15 cellular contexts compared by ENCODE assay signal in the genomic region with DNA sequence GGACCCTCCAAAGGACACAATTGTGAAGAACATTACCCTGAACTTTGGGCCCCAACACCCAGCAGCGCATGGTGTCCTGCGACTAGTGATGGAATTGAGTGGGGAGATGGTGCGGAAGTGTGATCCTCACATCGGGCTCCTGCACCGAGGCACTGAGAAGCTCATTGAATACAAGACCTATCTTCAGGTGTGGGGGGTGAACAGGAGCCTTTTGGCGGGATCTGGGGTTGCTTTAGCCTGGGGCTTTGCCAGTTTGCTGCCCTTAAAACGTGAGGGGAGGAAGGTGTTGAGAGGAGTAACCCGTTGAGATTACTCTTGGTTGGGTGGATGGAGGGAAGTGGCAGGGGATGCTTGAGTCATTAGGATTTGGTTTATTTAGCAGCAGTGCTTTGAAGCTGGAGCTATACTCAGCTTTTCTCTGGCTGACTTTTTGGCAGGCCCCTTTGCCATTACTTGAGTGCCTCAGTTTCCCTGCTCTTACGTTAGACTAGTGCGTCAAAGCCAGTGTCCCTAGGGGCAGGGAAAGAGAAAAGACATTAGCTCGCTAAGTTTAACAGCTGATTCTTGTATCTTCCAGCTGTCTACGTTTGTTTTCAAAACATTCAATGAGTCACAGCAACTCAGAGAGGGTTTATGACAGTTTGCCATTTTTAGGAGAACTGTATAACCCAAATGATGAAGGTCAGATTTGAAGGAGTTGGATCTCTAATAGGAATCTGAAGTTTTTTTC. TPM values are rescaled to one million over a fixed set of nuclear protein-coding genes. Genes with fewer than 3 reads are reported as not detected.
DNase-seq lines count a peak whose midpoint lies in the region; ATAC-seq and TF ChIP-seq lines count a peak whose summit lies in the region.
"Had no signal": no experiment of that assay in that cellular context is flagged by ENCODE, and none has a peak within 500 bp of the region (broad histone marks: within the 10 kb centered on the region; RNA-seq: fewer than 3 reads in every experiment).

No MANE protein-coding gene starts in this region.

- TF ChIP-seq RAD21 in IMR-90 (IDR thresholded peaks at IDR 0.05; ENCODE audit: low read length) = no peak

- no TSS peak for BruUV-seq in IMR-90 (replicated peaks; lab: Mats Ljungman, UMichigan)

- no peak overlapping the region for H3K4ac ChIP-seq in IMR-90 (ENCODE audit: low read depth, low read length)

- H3K9me3 Mint-ChIP-seq in CD14-positive monocyte (peaks cover 0 to 2% (median 0%) of the 10 kb centered on the region in 7 donors), neural progenitor cell (no peaks in the 10 kb centered on the region)
- H3K9me3 Mint-ChIP-seq: stimulated activated effector memory CD8-positive, alpha-beta T cell treated with anti-CD3 and anti-CD28 coated beads, Interleukin-12 subunit alpha, Interleukin-12 subunit beta, amount 100 ng/mL, for 72 hours had no signal

- H3K9ac ChIP-seq in IMR-90 (ENCODE audit: low read depth, low read length) = no peak overlapping the region
- H3K9ac ChIP-seq in neural progenitor cell = no peak overlapping the region

- intact Hi-C loops in IMR-90 (cut with micrococcal nuclease) (no loop called here), ascending aorta (cut with DNase I) (loop anchor here (10.0 kb wide), 2 partner anchors 162 to 538 kb away; partner anchors contain the start of genes DUSP12 and USF1), left ventricle myocardium inferior (cut with micrococcal nuclease) (no loop called here), sigmoid colon (cut with DNase I) (loop anchor here (5.0 kb wide), 1 partner anchor 86 kb away; no protein-coding TSS in a partner anchor), CD14-positive monocyte (cut with micrococcal nuclease) (loop anchor here in 1 of 2 donors (5.0 kb wide), 1 partner anchor 171 kb away; no protein-coding TSS in a partner anchor)

- H3K4me1 ChIP-seq in IMR-90 (ENCODE audit: control insufficient read depth, insufficient read depth, low read length) (peaks cover 12% of the 10 kb centered on the region), ascending aorta (peaks cover 5 to 11% of the 10 kb centered on the region in 2 donors), left ventricle myocardium inferior (peaks cover 88% of the 10 kb centered on the region), sigmoid colon (peaks cover 0 to 61% (median 40%) of the 10 kb centered on the region in 4 donors), neural progenitor cell (peaks cover 11% of the 10 kb centered on the region)

- H3K9me1 ChIP-seq in IMR-90 (ENCODE audit: insufficient read depth, low read length) = peaks cover 11% of the 10 kb centered on the region

- POLR2A ChIA-PET in IMR-90 (lab: Charles Lee; ENCODE audit: unreplicated experiment) = no interaction called here

- peak overlapping the region in 1 of 2 experiments; percentile 2; a peak in 1 of 4 replicates for H4K8ac ChIP-seq in IMR-90 (ENCODE audit: low read depth in 2 of 2, low read length in 2 of 2)

- H3K27me3 ChIP-seq in IMR-90 (ENCODE audit: control insufficient read depth, insufficient read depth, low read length) (no peaks in the 10 kb centered on the region), ascending aorta (no peaks in the 10 kb centered on the region), left ventricle myocardium inferior (ENCODE audit: low read depth) (no peaks in the 10 kb centered on the region), sigmoid colon (no peaks in the 10 kb centered on the region), neural progenitor cell (no peaks in the 10 kb centered on the region)

- H3K27ac ChIP-seq in IMR-90 (ENCODE audit: insufficient read depth, low read length) (peak overlapping the region; percentile 68; the same call in 1 of the 2 replicates), ascending aorta (peak overlapping the region; percentile 55 to 68), left ventricle myocardium inferior (replicated peaks) (peak overlapping the region; percentile 90), sigmoid colon (peak overlapping the region; percentile 67 to 96 (median 76)), neural progenitor cell (no peak overlapping the region)

- peaks cover 29% of the 10 kb centered on the region for H3K79me2 ChIP-seq in neural progenitor cell (ENCODE audit: low read depth)

- peaks cover 28 to 54% of the 10 kb centered on the region in 2 experiments for H3K79me1 ChIP-seq in IMR-90 (ENCODE audit: low read depth in 1 of 2, low read length in 2 of 2)

- peaks cover 12% of the 10 kb centered on the region for H4K20me1 ChIP-seq in IMR-90 (ENCODE audit: insufficient read depth, low read length)
- peaks cover 5% of the 10 kb centered on the region for H4K20me1 ChIP-seq in neural progenitor cell (ENCODE audit: low read depth)

- H2AFZ ChIP-seq in IMR-90 (replicated peaks; ENCODE audit: low read length, poor library complexity) (no peak overlapping the region), neural progenitor cell (replicated peaks) (no peak overlapping the region)

- DNase-seq in IMR-90 (peak; percentile 71), ascending aorta (ENCODE audit: low spot score in 2 of 2) (no peak), left ventricle myocardium inferior (no peak), sigmoid colon (no peak), CD14-positive monocyte (ENCODE audit: low spot score) (no peak), neural progenitor cell (ENCODE audit: low spot score) (no peak)
- DNase-seq: NCI-H2107; stimulated activated CD4-positive, alpha-beta T cell treated with anti-CD3 and anti-CD28 coated beads, Interleukin-2, amount 100 ng/mL, for 24 hours had no signal

- no peak overlapping the region for H2AK9ac ChIP-seq in IMR-90 (replicated peaks; ENCODE audit: low read depth, low read length, poor library complexity)

- ATAC-seq in IMR-90 (ENCODE audit: low read depth) (peak; percentile 18), GM18909 (IDR thresholded peaks at IDR 0.05; ENCODE audit: poor library complexity, unreplicated experiment) (no peak), GM18858 (IDR thresholded peaks at IDR 0.05; ENCODE audit: unreplicated experiment) (no peak)
- ATAC-seq: stimulated activated effector memory CD8-positive, alpha-beta T cell treated with anti-CD3 and anti-CD28 coated beads, Interleukin-12 subunit alpha, Interleukin-12 subunit beta, amount 100 ng/mL, for 72 hours had no signal

- H3K36me3 ChIP-seq in IMR-90 (ENCODE audit: control insufficient read depth, insufficient read depth, low read length) = peaks cover 29% of the 10 kb centered on the region
- H3K36me3 ChIP-seq in ascending aorta = peaks cover 43 to 60% of the 10 kb centered on the region in 2 donors
- peaks cover 80% of the 10 kb centered on the region for H3K36me3 ChIP-seq in left ventricle myocardium inferior
- peaks cover 9 to 81% (median 38%) of the 10 kb centered on the region in 4 donors for H3K36me3 ChIP-seq in sigmoid colon
- peaks cover 21% of the 10 kb centered on the region for H3K36me3 ChIP-seq in neural progenitor cell

- H2BK20ac ChIP-seq in IMR-90 (ENCODE audit: low read depth, low read length) = no peak overlapping the region

- H3K4me2 ChIP-seq in IMR-90 (ENCODE audit: low read depth, low read length) = peak overlapping the region; percentile 62
- no peak overlapping the region for H3K4me2 ChIP-seq in neural progenitor cell

- H3K27me3 Mint-ChIP-seq in CD14-positive monocyte (ENCODE audit: low read depth in 3 of 3) (no peaks in the 10 kb centered on the region), neural progenitor cell (ENCODE audit: insufficient read depth, low read depth) (peaks cover 6% of the 10 kb centered on the region)

- TF ChIP-seq EP300 in sigmoid colon (IDR thresholded peaks at IDR 0.05) = no peak

- TF ChIP-seq CTCF in IMR-90 (conservative IDR thresholded peaks at IDR 0.05; ENCODE audit: low read depth, low read length) = no peak
- TF ChIP-seq CTCF in ascending aorta (IDR thresholded peaks at IDR 0.05) = no peak
- TF ChIP-seq CTCF in left ventricle myocardium inferior (IDR thresholded peaks at IDR 0.05; ENCODE audit: borderline replicate concordance) = no peak
- no peak for TF ChIP-seq CTCF in sigmoid colon (IDR thresholded peaks at IDR 0.05)
- no peak for TF ChIP-seq CTCF in CD14-positive monocyte (IDR thresholded peaks at IDR 0.05)
- no peak for TF ChIP-seq CTCF in neural progenitor cell (IDR thresholded peaks at IDR 0.05)

- no peak overlapping the region for H4K91ac ChIP-seq in IMR-90 (ENCODE audit: insufficient read depth, low read depth, low read length)

- H3K4me1 Mint-ChIP-seq in CD14-positive monocyte = peaks cover 36% of the 10 kb centered on the region
- peaks cover 25% of the 10 kb centered on the region for H3K4me1 Mint-ChIP-seq in neural progenitor cell

- CTCF ChIA-PET in IMR-90 (lab: Yijun Ruan, JAX) = interaction anchor here (0.7 to 1.1 kb wide), 3 partner anchors 11 to 175 kb away, joined by 3 to 4 read pairs (median 3); no protein-coding TSS in a partner anchor

- no peak overlapping the region for H3K23ac ChIP-seq in IMR-90 (ENCODE audit: low read depth, low read length)

- H3K27ac Mint-ChIP-seq in CD14-positive monocyte = peak overlapping the region in 1 of 7 donors; percentile 47
- no peak overlapping the region for H3K27ac Mint-ChIP-seq in neural progenitor cell
- H3K27ac Mint-ChIP-seq: stimulated activated effector memory CD8-positive, alpha-beta T cell treated with anti-CD3 and anti-CD28 coated beads, Interleukin-12 subunit alpha, Interleukin-12 subunit beta, amount 100 ng/mL, for 72 hours had no signal

- in situ Hi-C loops in IMR-90 (cut with MboI; ENCODE audit: low sequenced_read_pairs) = no loop called here

- no peak overlapping the region for H3K14ac ChIP-seq in IMR-90 (replicated peaks; ENCODE audit: low read depth, low read length)

- H2AK5ac ChIP-seq in IMR-90 (ENCODE audit: low read depth, low read length) = no peak overlapping the region; the same call in 1 of the 2 replicates

- H3K4me3 ChIP-seq in IMR-90 (ENCODE audit: insufficient read depth, low read depth, low read length) = no peak overlapping the region
- no peak overlapping the region for H3K4me3 ChIP-seq in ascending aorta
- H3K4me3 ChIP-seq in left ventricle myocardium inferior = peak overlapping the region; percentile 42
- no peak overlapping the region for H3K4me3 ChIP-seq in sigmoid colon
- no peak overlapping the region for H3K4me3 ChIP-seq in neural progenitor cell

- H2BK15ac ChIP-seq in IMR-90 (ENCODE audit: low read depth, low read length) = no peak overlapping the region

- H4K5ac ChIP-seq in IMR-90 (ENCODE audit: low read depth, low read length) = no peak overlapping the region

- H3K4me3 Mint-ChIP-seq in CD14-positive monocyte (no peak overlapping the region), neural progenitor cell (no peak overlapping the region)
- H3K4me3 Mint-ChIP-seq: stimulated activated effector memory CD8-positive, alpha-beta T cell treated with anti-CD3 and anti-CD28 coated beads, Interleukin-12 subunit alpha, Interleukin-12 subunit beta, amount 100 ng/mL, for 72 hours had no signal

- H3K36me3 Mint-ChIP-seq in CD14-positive monocyte (peaks cover 58 to 78% of the 10 kb centered on the region in 2 donors), neural progenitor cell (peaks cover 24% of the 10 kb centered on the region)

- H3K9me3 ChIP-seq in IMR-90 (ENCODE audit: control insufficient read depth, insufficient read depth, low read length) = no peaks in the 10 kb centered on the region
- no peaks in the 10 kb centered on the region for H3K9me3 ChIP-seq in ascending aorta
- H3K9me3 ChIP-seq in left ventricle myocardium inferior (replicated peaks) = no peaks in the 10 kb centered on the region
- H3K9me3 ChIP-seq in sigmoid colon = no peaks in the 10 kb centered on the region
- no peaks in the 10 kb centered on the region for H3K9me3 ChIP-seq in neural progenitor cell (ENCODE audit: low read depth)

- no peak overlapping the region for H2BK120ac ChIP-seq in IMR-90 (ENCODE audit: low read depth, low read length)

- WGBS in IMR-90 (ENCODE audit: extremely low coverage in 2 of 2, insufficient read length in 1 of 2), 2 experiments = 95% methylated on average over 4 of the region's 12 CpGs; no CpG with 5 or more reads in 1 of the 2 experiments
- WGBS in sigmoid colon, 2 donors = 80 to 87% methylated on average over 12 of the region's 12 CpGs

- H2BK5ac ChIP-seq in IMR-90 (ENCODE audit: low read depth, low read length, poor library complexity, severe bottlenecking) = peak overlapping the region; percentile 10

- H3F3A ChIP-seq in neural progenitor cell (ENCODE audit: low read depth) = peaks cover 21% of the 10 kb centered on the region

- no peak overlapping the region for H3K56ac ChIP-seq in IMR-90 (ENCODE audit: extremely low read depth, insufficient read depth, low read length)

- peak overlapping the region; percentile 22; the same call in 1 of the 2 replicates for H3K18ac ChIP-seq in IMR-90 (ENCODE audit: low read depth, low read length)

- dilution Hi-C loops in IMR-90 (cut with HindIII; ENCODE audit: low sequenced_read_pairs, unreplicated experiment) = no loop called here

- TF ChIP-seq POLR2A in IMR-90 (IDR thresholded peaks at IDR 0.05; ENCODE audit: low read depth, low read length) (no peak), sigmoid colon (IDR thresholded peaks at IDR 0.05) (no peak)

RNA-seq across cellular contexts. Expression of gene NDUFS2, which starts 4.4 kb away (rescaled TPM):
- total RNA-seq in IMR-90 (2012; rRNA removed) = 85.5 and 122 TPM in 2 replicates
- polyA plus RNA-seq in IMR-90 (2012; rRNA removed) = 101 and 103 TPM in 2 replicates
- polyA plus RNA-seq in IMR-90 (2012; cell fraction: cytosol; rRNA removed) = 83.0 and 100.0 TPM in 2 replicates
- 67.4 and 101 TPM in 2 replicates for polyA plus RNA-seq in IMR-90 (2012; cell fraction: nucleus; rRNA removed; ENCODE audit: low replicate concordance)
- total RNA-seq in ascending aorta = 107 TPM
- 302 TPM for total RNA-seq in left ventricle myocardium inferior
- 100 to 1,000 TPM in 1 of 4 donors, 10 to 100 TPM in 3; 79.6 to 113 (median 92.6) TPM for total RNA-seq in sigmoid colon
- polyA plus RNA-seq in sigmoid colon = 100 to 1,000 TPM; 113 to 194 (median 123) TPM
- polyA plus RNA-seq in CD14-positive monocyte = 100 to 1,000 TPM; 101 to 119 TPM
- total RNA-seq in neural progenitor cell (ENCODE audit: low replicate concordance) = 105 and 107 TPM in 2 replicates

RNA-seq across cellular contexts. Expression of gene ADAMTS4, which starts 7.7 kb away (rescaled TPM):
- total RNA-seq in IMR-90 (2012; rRNA removed) (0.28 and 0.72 TPM in 2 replicates), ascending aorta (109 TPM), left ventricle myocardium inferior (14.1 TPM), sigmoid colon (10 to 100 TPM in 2 of 4 donors, 1 to 10 TPM in 2; 6.4 to 78.2 (median 10.8) TPM), neural progenitor cell (ENCODE audit: low replicate concordance) (1.3 and 5.4 TPM in 2 replicates)
- polyA plus RNA-seq in IMR-90 (2012; rRNA removed) (0.39 and 0.40 TPM in 2 replicates), sigmoid colon (1 to 10 TPM in 1 of 3 donors, under 1 TPM in 2; 0.23 to 4.5 (median 0.60) TPM), CD14-positive monocyte (under 1 TPM in 1 of 2 donors, not detected in 1; 0.01 TPM)
- polyA plus RNA-seq in IMR-90 (2012; cell fraction: cytosol; rRNA removed) = 0.25 and 0.40 TPM in 2 replicates
- polyA plus RNA-seq in IMR-90 (2012; cell fraction: nucleus; rRNA removed; ENCODE audit: low replicate concordance) = 1.4 and 1.6 TPM in 2 replicates

RNA-seq across cellular contexts. Expression of gene FCER1G, which starts 8.5 kb away (rescaled TPM):
- total RNA-seq in IMR-90 (2012; rRNA removed) (not detected in 2 replicates), ascending aorta (69.9 TPM), left ventricle myocardium inferior (22.0 TPM), sigmoid colon (10 to 100 TPM; 14.4 to 86.4 (median 56.9) TPM), neural progenitor cell (ENCODE audit: low replicate concordance) (0.34 TPM in 1 of 2 replicates, not detected in the other)
- polyA plus RNA-seq in IMR-90 (2012; rRNA removed) (0.44 and 0.57 TPM in 2 replicates), sigmoid colon (100 to 1,000 TPM in 1 of 3 donors, 10 to 100 TPM in 2; 77.7 to 243 (median 80.5) TPM), CD14-positive monocyte (1,000 to 10,000 TPM; 2,686 to 4,191 TPM)
- polyA plus RNA-seq in IMR-90 (2012; cell fraction: cytosol; rRNA removed) = 0.94 TPM in 1 of 2 replicates, not detected in the other
- 0.34 and 0.86 TPM in 2 replicates for polyA plus RNA-seq in IMR-90 (2012; cell fraction: nucleus; rRNA removed; ENCODE audit: low replicate concordance)
- total RNA-seq: epithelial cell of proximal tubule had no signal

RNA-seq across cellular contexts. Expression of gene APOA2, which starts 16.9 kb away (rescaled TPM):
- total RNA-seq in IMR-90 (2012; rRNA removed) (not detected in 2 replicates), ascending aorta (161 TPM), left ventricle myocardium inferior (not detected), sigmoid colon (not detected), neural progenitor cell (ENCODE audit: low replicate concordance) (not detected in 2 replicates)
- polyA plus RNA-seq in IMR-90 (2012; rRNA removed) (not detected in 2 replicates), sigmoid colon (under 1 TPM in 1 of 3 donors, not detected in 2; 0.26 TPM), CD14-positive monocyte (not detected)
- not detected in 2 replicates for polyA plus RNA-seq in IMR-90 (2012; cell fraction: cytosol; rRNA removed)
- polyA plus RNA-seq in IMR-90 (2012; cell fraction: nucleus; rRNA removed; ENCODE audit: low replicate concordance) = not detected in 2 replicates
- total RNA-seq: activated CD8-positive, alpha-beta memory T cell treated with anti-CD3 and anti-CD28 coated beads for 36 hours; astrocyte; epithelial cell of proximal tubule; T-helper 1 cell treated with Interleukin-12 subunit alpha and Interleukin-12 subunit beta and Interleukin-4 antibody, amounts not matched to agents 30 ng/mL and 1 ng/mL, for 36 hours had no signal

RNA-seq across cellular contexts. Expression of gene TOMM40L, which starts 19.3 kb away (rescaled TPM):
- total RNA-seq in IMR-90 (2012; rRNA removed) = 11.4 and 12.5 TPM in 2 replicates
- polyA plus RNA-seq in IMR-90 (2012; rRNA removed) = 7.7 and 7.9 TPM in 2 replicates
- 6.1 and 7.0 TPM in 2 replicates for polyA plus RNA-seq in IMR-90 (2012; cell fraction: cytosol; rRNA removed)
- polyA plus RNA-seq in IMR-90 (2012; cell fraction: nucleus; rRNA removed; ENCODE audit: low replicate concordance) = 18.1 and 24.5 TPM in 2 replicates
- 26.6 TPM for total RNA-seq in ascending aorta
- 39.3 TPM for total RNA-seq in left ventricle myocardium inferior
- 10 to 100 TPM; 12.6 to 20.2 (median 14.8) TPM for total RNA-seq in sigmoid colon
- polyA plus RNA-seq in sigmoid colon = 10 to 100 TPM; 15.0 to 23.1 (median 18.5) TPM
- 1 to 10 TPM; 3.8 to 5.2 TPM for polyA plus RNA-seq in CD14-positive monocyte
- 7.2 and 9.8 TPM in 2 replicates for total RNA-seq in neural progenitor cell (ENCODE audit: low replicate concordance)

Comparison
In these comparisons a context has a peak if more than half of its experiments do, and no peak if none do; other contexts are left out.
1. RNA of gene FCER1G, which starts 8.5 kb away (total RNA-seq): 69.9 TPM in ascending aorta (single experiment), 14.4 to 86.4 TPM in sigmoid colon and 22.0 TPM in left ventricle myocardium inferior (single experiment); not detected in IMR-90 and 0.34 TPM in neural progenitor cell; every median in the first group is over 10 times any median in the second.
2. intact Hi-C loops: an anchor here in ascending aorta (10.0 kb wide) and sigmoid colon (5.0 kb wide); none called in IMR-90 and left ventricle myocardium inferior.